Comparison of ENCODE assay signal across 27 cellular contexts in genomic region chr21:41852929-41853320, GRCh38.
"Had no signal": no experiment of that assay in that cellular context is flagged by ENCODE, and none has a peak within 500 bp of the region (broad histone marks: within the 10 kb centered on the region; RNA-seq: fewer than 3 reads in every experiment).

No MANE protein-coding gene starts in this region.

- H3K4me1 Mint-ChIP-seq: activated CD4-positive, alpha-beta T cell treated with anti-CD3 and anti-CD28 coated beads for 36 hours; activated naive CD8-positive, alpha-beta T cell treated with anti-CD3 and anti-CD28 coated beads, Interleukin-2, amount 50 U/mL, for 24 hours; brain; WTC11 had no signal

- H3K4me3 Mint-ChIP-seq: activated CD4-positive, alpha-beta T cell treated with anti-CD3 and anti-CD28 coated beads for 36 hours; activated CD4-positive, alpha-beta T cell treated with anti-CD3 and anti-CD28 coated beads, Interleukin-2, amount 10 ng/mL, durations not matched to agents 7 days and 5 days; activated CD8-positive, alpha-beta T cell treated with anti-CD3 and anti-CD28 coated beads, Interleukin-2, amount 10 ng/mL, durations not matched to agents 7 days and 5 days; activated naive CD8-positive, alpha-beta T cell; activated naive CD8-positive, alpha-beta T cell treated with anti-CD3 and anti-CD28 coated beads, Interleukin-2, amount 50 U/mL, for 24 hours; activated T-cell treated with anti-CD3 and anti-CD28 coated beads, Interleukin-2, amount 50 U/mL, for 24 hours; brain; WTC11 had no signal

- H3K9me3 Mint-ChIP-seq: activated CD4-positive, alpha-beta T cell treated with anti-CD3 and anti-CD28 coated beads, Interleukin-2, amount 10 ng/mL, durations not matched to agents 7 days and 5 days; activated naive CD8-positive, alpha-beta T cell treated with anti-CD3 and anti-CD28 coated beads, Interleukin-2, amount 50 U/mL, for 24 hours; activated T-cell treated with anti-CD3 and anti-CD28 coated beads, Interleukin-2, amount 50 U/mL, for 24 hours; activated T-helper 2 cell treated with anti-CD3 and anti-CD28 coated beads, Interferon-gamma antibody, Interleukin-2, Interleukin-4, amounts not matched to agents 10 μg/mL and 5 μg/mL and 100 μg/mL, durations not matched to agents 14 hours and 24 hours and 36 hours; brain; WTC11 had no signal

- H3K27ac Mint-ChIP-seq: activated CD4-positive, alpha-beta T cell treated with anti-CD3 and anti-CD28 coated beads for 36 hours; activated CD4-positive, alpha-beta T cell treated with anti-CD3 and anti-CD28 coated beads, Interleukin-2, amount 10 ng/mL, durations not matched to agents 7 days and 5 days; activated CD8-positive, alpha-beta T cell treated with anti-CD3 and anti-CD28 coated beads, Interleukin-2, amount 10 ng/mL, durations not matched to agents 7 days and 5 days; activated naive CD8-positive, alpha-beta T cell; activated naive CD8-positive, alpha-beta T cell treated with anti-CD3 and anti-CD28 coated beads, Interleukin-2, amount 50 U/mL, for 24 hours; activated T-cell treated with anti-CD3 and anti-CD28 coated beads, Interleukin-2, amount 50 U/mL, for 24 hours; activated T-helper 2 cell treated with anti-CD3 and anti-CD28 coated beads, Interferon-gamma antibody, Interleukin-2, Interleukin-4, amounts not matched to agents 10 μg/mL and 5 μg/mL and 100 μg/mL, durations not matched to agents 14 hours and 24 hours and 36 hours; brain; WTC11 had no signal

- H3K27me3 Mint-ChIP-seq: activated CD4-positive, alpha-beta T cell treated with anti-CD3 and anti-CD28 coated beads for 36 hours; activated CD4-positive, alpha-beta T cell treated with anti-CD3 and anti-CD28 coated beads, Interleukin-2, amount 10 ng/mL, durations not matched to agents 7 days and 5 days; activated naive CD8-positive, alpha-beta T cell; activated naive CD8-positive, alpha-beta T cell treated with anti-CD3 and anti-CD28 coated beads, Interleukin-2, amount 50 U/mL, for 24 hours; activated T-cell treated with anti-CD3 and anti-CD28 coated beads, Interleukin-2, amount 50 U/mL, for 24 hours had no signal

- DNase-seq: activated CD4-positive, alpha-beta T cell treated with anti-CD3 and anti-CD28 coated beads for 36 hours; activated CD4-positive, alpha-beta T cell treated with anti-CD3 and anti-CD28 coated beads, Interleukin-2, amount 10 ng/mL, durations not matched to agents 7 days and 5 days; activated CD4-positive, alpha-beta T cell treated with anti-CD3 and anti-CD28 coated beads, Interleukin-2, amount 50 U/mL, for 48 hours; activated CD8-positive, alpha-beta T cell treated with anti-CD3 and anti-CD28 coated beads, Interleukin-2, amount 10 ng/mL, durations not matched to agents 7 days and 5 days; activated gamma-delta T cell; activated naive CD4-positive, alpha-beta T cell treated with Interleukin-2 at 50 U/mL for 16 hours; activated naive CD8-positive, alpha-beta T cell treated with anti-CD3 and anti-CD28 coated beads, Interleukin-2, amount 50 U/mL, for 24 hours; activated T-cell treated with anti-CD3 and anti-CD28 coated beads, Interleukin-2, amount 50 U/mL, for 24 hours; anterior cingulate cortex; KG1; MM.1S; MV-4-11; NCI-H1092; NCI-H1436 treated with DMSO at 0.1 percent for 48 hours; NCI-H1694 treated with DMSO at 0.1 percent for 48 hours; NCI-H2029; NCI-H345; NCI-H524 treated with DMSO at 0.1 percent for 48 hours; OCI-M1; Right ventricle myocardium superior; SW 1271; T1000 had no signal

- ATAC-seq: activated CD4-positive, alpha-beta T cell treated with anti-CD3 and anti-CD28 coated beads for 36 hours; activated CD4-positive, CD25-positive, alpha-beta regulatory T cell treated with anti-CD3 and anti-CD28 coated beads, Interleukin-2, amount 50 U/mL, for 24 hours; activated CD8-positive, alpha-beta T cell treated with anti-CD3 and anti-CD28 coated beads, Interleukin-2, amount 10 ng/mL, durations not matched to agents 7 days and 5 days; activated naive CD8-positive, alpha-beta T cell treated with anti-CD3 and anti-CD28 coated beads, Interleukin-2, amount 50 U/mL, for 24 hours; WTC11 had no signal
